Comparison of ENCODE assay signal across 22 cellular contexts in genomic region chr3:14137445-14137844, GRCh38. TPM values are rescaled to one million over a fixed set of nuclear protein-coding genes. Genes with fewer than 3 reads are reported as not detected.
DNase-seq lines count a peak whose midpoint lies in the region; ATAC-seq, FAIRE-seq and TF ChIP-seq lines count a peak whose summit lies in the region.
"Had no signal": no experiment of that assay in that cellular context is flagged by ENCODE, and none has a peak within 500 bp of the region (broad histone marks: within the 10 kb centered on the region; RNA-seq: fewer than 3 reads in every experiment).

No MANE protein-coding gene starts in this region.

- peak overlapping the region; percentile 100 for H3K27ac Mint-ChIP-seq in T-helper 17 cell
- H3K27ac Mint-ChIP-seq in activated naive CD8-positive, alpha-beta T cell treated with anti-CD3 and anti-CD28 coated beads for 36 hours: no peak overlapping the region
- H3K27ac Mint-ChIP-seq: activated B cell treated with CpG ODN at 0.5 μM for 24 hours; activated CD8-positive, alpha-beta T cell treated with anti-CD3 and anti-CD28 coated beads for 36 hours; activated naive CD8-positive, alpha-beta T cell treated with anti-CD3 and anti-CD28 coated beads, Interleukin-2, amount 10 ng/mL, durations not matched to agents 7 days and 5 days; T-helper 1 cell treated with Interleukin-12 subunit alpha and Interleukin-12 subunit beta and Interleukin-4 antibody, amounts not matched to agents 30 μg/mL and 1 μg/mL, for 36 hours had no signal

- no peaks in the 10 kb centered on the region for H4K20me1 ChIP-seq in keratinocyte (ENCODE audit: control insufficient read depth, extremely low read depth, insufficient read depth, low read length)

- ATAC-seq in T-helper 17 cell: no peak
- ATAC-seq: activated CD8-positive, alpha-beta T cell treated with anti-CD3 and anti-CD28 coated beads for 36 hours; activated T-cell treated with anti-CD3 and anti-CD28 coated beads, Interleukin-2, amount 50 U/mL, for 4 hours had no signal

- H3K79me2 ChIP-seq in keratinocyte (ENCODE audit: control insufficient read depth, insufficient read depth, low read length): peaks cover 3% of the 10 kb centered on the region
- no peaks in the 10 kb centered on the region for H3K79me2 ChIP-seq in mesendoderm (ENCODE audit: control insufficient read depth, insufficient read depth, low read length)

- peaks cover 4% of the 10 kb centered on the region for H3K36me3 Mint-ChIP-seq in T-helper 17 cell (ENCODE audit: low read depth)
- peaks cover 23% of the 10 kb centered on the region for H3K36me3 Mint-ChIP-seq in activated naive CD8-positive, alpha-beta T cell treated with anti-CD3 and anti-CD28 coated beads for 36 hours

- H3K4me1 ChIP-seq in esophagus (ENCODE audit: control insufficient read depth in 2 of 2, insufficient read depth in 2 of 2, low read length in 1 of 2): peaks cover 8 to 11% of the 10 kb centered on the region in 2 donors
- H3K4me1 ChIP-seq in keratinocyte (ENCODE audit: control insufficient read depth, extremely low read depth, insufficient read depth, low read length): peaks cover 49% of the 10 kb centered on the region
- H3K4me1 ChIP-seq in subcutaneous abdominal adipose tissue (ENCODE audit: control insufficient read depth in 5 of 5, insufficient read depth in 5 of 5, low read length in 5 of 5): peaks cover 10 to 43% (median 40%) of the 10 kb centered on the region in 5 donors
- H3K4me1 ChIP-seq in mesendoderm (ENCODE audit: control insufficient read depth, low read depth, low read length): no peaks in the 10 kb centered on the region

- H3K23ac ChIP-seq in mesendoderm (ENCODE audit: low read length): no peak overlapping the region

- H3K36me3 ChIP-seq in esophagus (ENCODE audit: control insufficient read depth in 2 of 2, insufficient read depth in 2 of 2, low read length in 1 of 2): peaks cover 23 to 77% of the 10 kb centered on the region in 2 donors
- H3K36me3 ChIP-seq in keratinocyte (ENCODE audit: control insufficient read depth in 2 of 2, extremely low read depth in 1 of 2, insufficient read depth in 2 of 2, low read length in 2 of 2): peaks cover 45 to 75% of the 10 kb centered on the region in 2 experiments
- H3K36me3 ChIP-seq in subcutaneous abdominal adipose tissue (ENCODE audit: control insufficient read depth in 5 of 5, insufficient read depth in 5 of 5, low read length in 5 of 5): peaks cover 0 to 100% (median 91%) of the 10 kb centered on the region in 5 donors
- peaks cover 15% of the 10 kb centered on the region for H3K36me3 ChIP-seq in mesendoderm (ENCODE audit: control insufficient read depth, insufficient read depth, low read length)

- dilution Hi-C loops in keratinocyte (cut with MboI; ENCODE audit: extremely low pct_ligation_motif_present, low sequenced_read_pairs): no loop called here

- H2AK5ac ChIP-seq in mesendoderm (ENCODE audit: low read length): no peak overlapping the region

- 51 to 53% methylated on average over 3 of the region's 3 CpGs for WGBS in esophagus, 2 donors
- no CpG with 5 or more reads among the region's 3 CpGs for WGBS in mesendoderm (ENCODE audit: extremely low coverage, insufficient coverage, low lambda C conversion rate)

- no peak overlapping the region for H4K8ac ChIP-seq in mesendoderm (ENCODE audit: low read depth, low read length)

- H3K18ac ChIP-seq in mesendoderm (ENCODE audit: low read length): no peak overlapping the region

- H3K9ac ChIP-seq in keratinocyte (ENCODE audit: control insufficient read depth, extremely low read depth, insufficient read depth, low read length): no peak overlapping the region
- H3K9ac ChIP-seq in subcutaneous abdominal adipose tissue (ENCODE audit: low read length in 5 of 5): peak overlapping the region in 1 of 5 donors; percentile 1
- H3K9ac ChIP-seq in mesendoderm (ENCODE audit: low read length): no peak overlapping the region

- no peak overlapping the region for H2AFZ ChIP-seq in keratinocyte (ENCODE audit: control insufficient read depth, low read length)

- H3K9me1 ChIP-seq in keratinocyte (ENCODE audit: control insufficient read depth, extremely low read depth, insufficient read depth, low read length): no peaks in the 10 kb centered on the region

- no peak overlapping the region for H2BK5ac ChIP-seq in mesendoderm (ENCODE audit: low read length)

- H3K4me1 Mint-ChIP-seq in T-helper 17 cell: peaks cover 25% of the 10 kb centered on the region
- H3K4me1 Mint-ChIP-seq in activated naive CD8-positive, alpha-beta T cell treated with anti-CD3 and anti-CD28 coated beads for 36 hours: peaks cover 11% of the 10 kb centered on the region
- H3K4me1 Mint-ChIP-seq: activated B cell treated with CpG ODN at 0.5 μM for 24 hours had no signal

- no peak overlapping the region for H4K5ac ChIP-seq in mesendoderm (ENCODE audit: low read length)

- H3K27ac ChIP-seq in esophagus (ENCODE audit: low read depth in 2 of 2, low read length in 1 of 2) (peak overlapping the region; percentile 25 to 82), keratinocyte (ENCODE audit: control insufficient read depth, insufficient read depth, low read length) (peak overlapping the region; percentile 47), subcutaneous abdominal adipose tissue (ENCODE audit: low read depth, low read length) (peak overlapping the region; percentile 60), mesendoderm (ENCODE audit: low read depth, low read length) (no peak overlapping the region)

- no peak overlapping the region for H3K4me3 Mint-ChIP-seq in T-helper 17 cell
- no peak overlapping the region for H3K4me3 Mint-ChIP-seq in activated naive CD8-positive, alpha-beta T cell treated with anti-CD3 and anti-CD28 coated beads for 36 hours
- H3K4me3 Mint-ChIP-seq: activated B cell treated with CpG ODN at 0.5 μM for 24 hours; activated CD8-positive, alpha-beta T cell treated with anti-CD3 and anti-CD28 coated beads for 36 hours; activated naive CD8-positive, alpha-beta T cell treated with anti-CD3 and anti-CD28 coated beads, Interleukin-2, amount 10 ng/mL, durations not matched to agents 7 days and 5 days; activated T-cell treated with anti-CD3 and anti-CD28 coated beads, Interleukin-2, amount 50 U/mL, for 4 hours; brain; T-helper 1 cell treated with Interleukin-12 subunit alpha and Interleukin-12 subunit beta and Interleukin-4 antibody, amounts not matched to agents 30 μg/mL and 1 μg/mL, for 36 hours had no signal

- no peaks in the 10 kb centered on the region for H3K9me3 ChIP-seq in T-helper 17 cell (ENCODE audit: control insufficient read depth, low read length, poor library complexity, severe bottlenecking)
- H3K9me3 ChIP-seq in esophagus (ENCODE audit: control insufficient read depth in 2 of 2, insufficient read depth in 1 of 2, low read depth in 1 of 2, low read length in 1 of 2): no peaks in the 10 kb centered on the region
- H3K9me3 ChIP-seq in keratinocyte (ENCODE audit: control insufficient read depth, low read depth, low read length): no peaks in the 10 kb centered on the region
- H3K9me3 ChIP-seq in subcutaneous abdominal adipose tissue (ENCODE audit: control insufficient read depth in 5 of 5, low read length in 5 of 5): no peaks in the 10 kb centered on the region
- H3K9me3 ChIP-seq: sigmoid colon had no signal

- no peaks in the 10 kb centered on the region for H3K27me3 Mint-ChIP-seq in T-helper 17 cell
- no peaks in the 10 kb centered on the region for H3K27me3 Mint-ChIP-seq in activated naive CD8-positive, alpha-beta T cell treated with anti-CD3 and anti-CD28 coated beads for 36 hours
- H3K27me3 Mint-ChIP-seq: activated B cell treated with CpG ODN at 0.5 μM for 24 hours; activated CD8-positive, alpha-beta T cell treated with anti-CD3 and anti-CD28 coated beads for 36 hours; activated naive CD8-positive, alpha-beta T cell treated with anti-CD3 and anti-CD28 coated beads, Interleukin-2, amount 10 ng/mL, durations not matched to agents 7 days and 5 days had no signal

- H2BK15ac ChIP-seq in mesendoderm (replicated peaks; ENCODE audit: low read depth): no peak overlapping the region

- no peak overlapping the region for H3K4ac ChIP-seq in mesendoderm (ENCODE audit: low read depth, low read length)

- H3K9me3 Mint-ChIP-seq in activated naive CD8-positive, alpha-beta T cell treated with anti-CD3 and anti-CD28 coated beads for 36 hours: no peaks in the 10 kb centered on the region
- H3K9me3 Mint-ChIP-seq: activated B cell treated with CpG ODN at 0.5 μM for 24 hours; activated CD8-positive, alpha-beta T cell treated with anti-CD3 and anti-CD28 coated beads for 36 hours; activated naive CD8-positive, alpha-beta T cell treated with anti-CD3 and anti-CD28 coated beads, Interleukin-2, amount 10 ng/mL, durations not matched to agents 7 days and 5 days; activated T-cell treated with anti-CD3 and anti-CD28 coated beads, Interleukin-2, amount 50 U/mL, for 4 hours; brain; T-helper 1 cell treated with Interleukin-12 subunit alpha and Interleukin-12 subunit beta and Interleukin-4 antibody, amounts not matched to agents 30 μg/mL and 1 μg/mL, for 36 hours had no signal

- FAIRE-seq in keratinocyte (lab: Jason Lieb, UNC): no peak
- FAIRE-seq: H54, islet of Langerhans had no signal

- H3K79me1 ChIP-seq in mesendoderm (ENCODE audit: low read length): no peaks in the 10 kb centered on the region

- H3K4me3 ChIP-seq in esophagus (ENCODE audit: low read depth in 1 of 2, low read length in 2 of 2): no peak overlapping the region
- no peak overlapping the region for H3K4me3 ChIP-seq in keratinocyte (ENCODE audit: control insufficient read depth in 2 of 3, extremely low read depth in 1 of 3, insufficient read depth in 2 of 3, low read depth in 1 of 3, low read length in 3 of 3)
- no peak overlapping the region for H3K4me3 ChIP-seq in subcutaneous abdominal adipose tissue (ENCODE audit: low read depth in 1 of 5, low read length in 5 of 5)
- H3K4me3 ChIP-seq in mesendoderm (ENCODE audit: low read length): no peak overlapping the region
- H3K4me3 ChIP-seq: sigmoid colon had no signal

- no peak for TF ChIP-seq CTCF in keratinocyte (optimal IDR thresholded peaks at IDR 0.05 in 1 of 3, IDR thresholded peaks at IDR 0.05 in 1 of 3, conservative IDR thresholded peaks at IDR 0.05 in 1 of 3; ENCODE audit: extremely low read depth in 1 of 3, insufficient read depth in 2 of 3, low read length in 3 of 3)

- H3K27me3 ChIP-seq in esophagus (ENCODE audit: control insufficient read depth in 1 of 2, insufficient read depth in 2 of 2, low read length in 2 of 2) (no peaks in the 10 kb centered on the region), keratinocyte (ENCODE audit: control insufficient read depth, extremely low read depth, insufficient read depth, low read length) (no peaks in the 10 kb centered on the region), subcutaneous abdominal adipose tissue (ENCODE audit: control insufficient read depth in 5 of 5, insufficient read depth in 4 of 5, low read length in 5 of 5) (no peaks in the 10 kb centered on the region), mesendoderm (ENCODE audit: insufficient read depth, low read length, poor library complexity) (no peaks in the 10 kb centered on the region)
- H3K27me3 ChIP-seq: sigmoid colon had no signal

- no peak overlapping the region for H3K4me2 ChIP-seq in keratinocyte (ENCODE audit: control insufficient read depth, extremely low read depth, insufficient read depth, low read depth, low read length)
- H3K4me2 ChIP-seq in mesendoderm (ENCODE audit: low read length): no peak overlapping the region

- DNase-seq in T-helper 17 cell (no peak), keratinocyte (ENCODE audit: low read depth, low spot score) (no peak), mesendoderm (no peak)
- no peak for DNase-seq in activated naive CD8-positive, alpha-beta T cell treated with anti-CD3 and anti-CD28 coated beads for 36 hours
- no peak for DNase-seq in activated T-cell treated with anti-CD3 and anti-CD28 coated beads, Interleukin-2, amount 50 U/mL, for 48 hours
- DNase-seq: activated B cell treated with CpG ODN at 0.5 μM for 24 hours; activated CD8-positive, alpha-beta T cell treated with anti-CD3 and anti-CD28 coated beads for 36 hours; activated naive CD8-positive, alpha-beta T cell treated with anti-CD3 and anti-CD28 coated beads, Interleukin-2, amount 10 ng/mL, durations not matched to agents 7 days and 5 days; activated T-cell treated with anti-CD3 and anti-CD28 coated beads, Interleukin-2, amount 50 U/mL, for 4 hours; AML-193; dermis blood vessel endothelial cell; EL; erythroblast; NCI-H187 treated with DMSO at 0.1 percent for 48 hours; sigmoid colon; stimulated activated CD4-positive, alpha-beta T cell treated with anti-CD3 and anti-CD28 coated beads, Interleukin-2, amount 100 ng/mL, for 24 hours had no signal

- no peak overlapping the region for H2BK120ac ChIP-seq in mesendoderm (ENCODE audit: low read depth, low read length)

- H3K56ac ChIP-seq in mesendoderm (ENCODE audit: low read length): no peak overlapping the region

RNA-seq across cellular contexts. Expression of gene TMEM43, which starts 12.6 kb away (rescaled TPM):
- total RNA-seq in T-helper 17 cell: 10 to 100 TPM; 45.6 to 51.4 TPM
- polyA plus RNA-seq in esophagus: 10 to 100 TPM; 41.4 to 45.6 TPM
- polyA plus RNA-seq in keratinocyte: 98.8 to 117 TPM (median 111 TPM) in 3 replicates
- 31.8 TPM for polyA plus RNA-seq in keratinocyte (2011; ENCODE audit: low read depth)
- 65.1 and 66.9 TPM in 2 replicates for polyA plus RNA-seq in keratinocyte (2011; cell fraction: cytosol; rRNA removed)
- 236 TPM in 2 replicates for polyA plus RNA-seq in keratinocyte (2011; cell fraction: nucleus; rRNA removed)
- polyA plus RNA-seq in keratinocyte (2012; ENCODE audit: low replicate concordance): 69.7 and 81.4 TPM in 2 replicates
- 114 to 170 TPM (median 147 TPM) in 3 replicates for polyA minus RNA-seq in keratinocyte
- polyA minus RNA-seq in keratinocyte (2011; cell fraction: cytosol; rRNA and poly(A)+ RNA removed): 81.9 TPM
- polyA minus RNA-seq in keratinocyte (2011; cell fraction: nucleus; rRNA and poly(A)+ RNA removed): 136 and 182 TPM in 2 replicates
- 10 to 100 TPM; 26.8 to 27.0 TPM for total RNA-seq in activated naive CD8-positive, alpha-beta T cell treated with anti-CD3 and anti-CD28 coated beads for 36 hours
- 29.4 TPM for polyA plus RNA-seq in mesendoderm (2013, experiment 1 of 2)
- polyA plus RNA-seq in mesendoderm (2013, experiment 2 of 2): 28.9 TPM

RNA-seq across cellular contexts. Expression of gene CHCHD4, which starts 12.8 kb away (rescaled TPM):
- 1 to 10 TPM; 2.7 to 3.6 TPM for total RNA-seq in T-helper 17 cell
- 10 to 100 TPM in 1 of 2 donors, 1 to 10 TPM in 1; 6.5 to 14.9 TPM for polyA plus RNA-seq in esophagus
- 12.0 to 22.1 TPM (median 19.8 TPM) in 3 replicates for polyA plus RNA-seq in keratinocyte
- 7.4 TPM for polyA plus RNA-seq in keratinocyte (2011; ENCODE audit: low read depth)
- 17.1 and 21.0 TPM in 2 replicates for polyA plus RNA-seq in keratinocyte (2011; cell fraction: cytosol; rRNA removed)
- 7.7 and 7.8 TPM in 2 replicates for polyA plus RNA-seq in keratinocyte (2011; cell fraction: nucleus; rRNA removed)
- 14.2 and 15.8 TPM in 2 replicates for polyA plus RNA-seq in keratinocyte (2012; ENCODE audit: low replicate concordance)
- 3.8 to 12.4 TPM (median 7.0 TPM) in 3 replicates for polyA minus RNA-seq in keratinocyte
- polyA minus RNA-seq in keratinocyte (2011; cell fraction: cytosol; rRNA and poly(A)+ RNA removed): 4.8 TPM
- 2.6 and 3.3 TPM in 2 replicates for polyA minus RNA-seq in keratinocyte (2011; cell fraction: nucleus; rRNA and poly(A)+ RNA removed)
- 10 to 100 TPM; 27.7 to 29.8 TPM for total RNA-seq in activated naive CD8-positive, alpha-beta T cell treated with anti-CD3 and anti-CD28 coated beads for 36 hours
- 21.8 TPM for polyA plus RNA-seq in mesendoderm (2013, experiment 1 of 2)
- 21.7 TPM for polyA plus RNA-seq in mesendoderm (2013, experiment 2 of 2)

RNA-seq across cellular contexts. Expression of gene XPC, which starts 41.0 kb away (rescaled TPM):
- 10 to 100 TPM; 65.0 to 76.4 TPM for total RNA-seq in T-helper 17 cell
- 10 to 100 TPM; 12.1 to 12.6 TPM for polyA plus RNA-seq in esophagus
- polyA plus RNA-seq in keratinocyte: 19.4 to 24.9 TPM (median 22.0 TPM) in 3 replicates
- polyA plus RNA-seq in keratinocyte (2011; ENCODE audit: low read depth): 91.7 TPM
- 24.3 and 40.5 TPM in 2 replicates for polyA plus RNA-seq in keratinocyte (2011; cell fraction: cytosol; rRNA removed)
- 72.5 and 73.3 TPM in 2 replicates for polyA plus RNA-seq in keratinocyte (2011; cell fraction: nucleus; rRNA removed)
- polyA plus RNA-seq in keratinocyte (2012; ENCODE audit: low replicate concordance): 27.5 and 32.6 TPM in 2 replicates
- 23.4 to 28.6 TPM (median 24.8 TPM) in 3 replicates for polyA minus RNA-seq in keratinocyte
- 11.9 TPM for polyA minus RNA-seq in keratinocyte (2011; cell fraction: cytosol; rRNA and poly(A)+ RNA removed)
- polyA minus RNA-seq in keratinocyte (2011; cell fraction: nucleus; rRNA and poly(A)+ RNA removed): 32.7 and 46.7 TPM in 2 replicates
- total RNA-seq in activated naive CD8-positive, alpha-beta T cell treated with anti-CD3 and anti-CD28 coated beads for 36 hours: 10 to 100 TPM; 19.8 to 25.4 TPM
- 12.8 TPM for polyA plus RNA-seq in mesendoderm (2013, experiment 1 of 2)
- polyA plus RNA-seq in mesendoderm (2013, experiment 2 of 2): 12.3 TPM

RNA-seq across cellular contexts. Expression of gene LSM3, which starts 41.2 kb away (rescaled TPM):
- 1 to 10 TPM; 5.5 to 6.3 TPM for total RNA-seq in T-helper 17 cell
- polyA plus RNA-seq in esophagus: 10 to 100 TPM in 1 of 2 donors, 1 to 10 TPM in 1; 5.3 to 10.8 TPM
- 10.7 to 26.1 TPM (median 13.2 TPM) in 3 replicates for polyA plus RNA-seq in keratinocyte
- 28.0 TPM for polyA plus RNA-seq in keratinocyte (2011; ENCODE audit: low read depth)
- polyA plus RNA-seq in keratinocyte (2011; cell fraction: cytosol; rRNA removed): 13.9 and 18.7 TPM in 2 replicates
- 2.3 and 5.2 TPM in 2 replicates for polyA plus RNA-seq in keratinocyte (2011; cell fraction: nucleus; rRNA removed)
- 13.6 and 21.0 TPM in 2 replicates for polyA plus RNA-seq in keratinocyte (2012; ENCODE audit: low replicate concordance)
- polyA minus RNA-seq in keratinocyte: 0.56 to 3.4 TPM (median 0.96 TPM) in 3 replicates
- 2.7 TPM for polyA minus RNA-seq in keratinocyte (2011; cell fraction: cytosol; rRNA and poly(A)+ RNA removed)
- 0.32 and 0.93 TPM in 2 replicates for polyA minus RNA-seq in keratinocyte (2011; cell fraction: nucleus; rRNA and poly(A)+ RNA removed)
- total RNA-seq in activated naive CD8-positive, alpha-beta T cell treated with anti-CD3 and anti-CD28 coated beads for 36 hours: 10 to 100 TPM; 26.3 to 27.2 TPM
- polyA plus RNA-seq in mesendoderm (2013, experiment 1 of 2): 50.3 TPM
- 49.8 TPM for polyA plus RNA-seq in mesendoderm (2013, experiment 2 of 2)

Comparison
In these comparisons a context has a peak if more than half of its experiments do, and no peak if none do; other contexts are left out.
1. RNA of gene CHCHD4, which starts 12.8 kb away (total RNA-seq): 27.7 to 29.8 TPM in activated naive CD8-positive, alpha-beta T cell treated with anti-CD3 and anti-CD28 coated beads for 36 hours; 2.7 to 3.6 TPM in T-helper 17 cell; every median in the first group is over 4 times any median in the second.